7 cellular contexts compared by ENCODE assay signal in the genomic region with DNA sequence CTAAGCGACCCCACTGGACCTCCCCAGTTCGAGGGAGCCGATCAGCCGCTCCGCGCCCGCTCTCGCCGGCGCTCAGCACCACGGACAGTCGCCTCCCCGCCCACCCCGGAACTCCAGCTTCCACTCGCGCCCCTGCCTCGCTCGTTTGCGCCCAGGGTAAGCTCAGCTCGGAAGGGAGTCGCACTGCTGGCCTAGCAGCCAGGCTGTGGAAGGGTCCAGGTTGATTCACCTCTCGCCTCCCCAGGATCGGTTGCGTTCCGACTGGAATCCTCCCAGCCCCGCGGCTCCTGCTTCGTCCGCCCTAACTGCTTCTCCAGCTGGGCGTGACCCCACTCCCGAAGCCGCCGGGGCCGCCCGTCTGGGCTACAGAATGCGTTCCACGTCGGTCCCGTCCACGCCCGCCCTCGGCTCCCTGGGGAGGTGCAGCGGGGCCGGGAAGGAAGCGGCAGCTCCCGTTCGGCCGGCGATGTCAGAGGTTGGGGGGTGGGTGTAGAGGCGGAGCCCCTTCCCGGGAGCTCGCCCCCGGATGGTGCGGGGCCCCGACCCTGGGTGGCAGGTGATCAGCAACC. TPM values are rescaled to one million over a fixed set of nuclear protein-coding genes. Genes with fewer than 3 reads are reported as not detected.
DNase-seq lines count a peak whose midpoint lies in the region; ATAC-seq and TF ChIP-seq lines count a peak whose summit lies in the region.

No MANE protein-coding gene starts in this region.

- peaks cover 2 to 7% of the 10 kb centered on the region in 2 donors for H3K4me1 Mint-ChIP-seq in natural killer cell treated with Interleukin-12 subunit alpha and Interleukin-12 subunit beta and Interleukin-15 and Interleukin-18, amount 100 ng/mL, for 72 hours (ENCODE audit: low read depth in 2 of 2)

- H3K4me3 Mint-ChIP-seq in natural killer cell treated with Interleukin-12 subunit alpha and Interleukin-12 subunit beta and Interleukin-15 and Interleukin-18, amount 100 ng/mL, for 72 hours = no peak overlapping the region

- H3K27me3 Mint-ChIP-seq in natural killer cell treated with Interleukin-12 subunit alpha and Interleukin-12 subunit beta and Interleukin-15 and Interleukin-18, amount 100 ng/mL, for 72 hours = peaks cover 29 to 33% of the 10 kb centered on the region in 2 donors

- peak overlapping the region; percentile 48 for H3K4me3 ChIP-seq in GM12864 (ENCODE audit: low read depth, low read length)
- H3K4me3 ChIP-seq in LNCaP clone FGC (ENCODE audit: low read depth, low read length) = peak overlapping the region; percentile 40
- H3K4me3 ChIP-seq in fibroblast of pulmonary artery (replicated peaks; ENCODE audit: low read depth, low read length) = peak overlapping the region; percentile 61
- H3K4me3 ChIP-seq in aorta (ENCODE audit: low read length in 2 of 2) = peak overlapping the region in 1 of 2 donors; percentile 5

- intact Hi-C loops in aorta (cut with DNase I) = no loop called here

- H3K27me3 ChIP-seq in aorta (ENCODE audit: control insufficient read depth in 1 of 2, insufficient read depth in 2 of 2, low read length in 1 of 2) = peaks cover 0 to 4% of the 10 kb centered on the region in 2 donors

- ATAC-seq in natural killer cell treated with Interleukin-12 subunit alpha and Interleukin-12 subunit beta and Interleukin-15 and Interleukin-18, amount 100 ng/mL, for 72 hours = peak; percentile 57 to 74
- peak; percentile 79 for ATAC-seq in aorta (ENCODE audit: low FRiP score)

- WGBS in aorta, 2 donors = 0 to 1% methylated on average over 51 to 55 of the region's 55 CpGs

- H3K27ac ChIP-seq in aorta (ENCODE audit: low read depth in 1 of 2, low read length in 2 of 2) = no peak overlapping the region

- no peaks in the 10 kb centered on the region for H3K4me1 ChIP-seq in aorta (ENCODE audit: control insufficient read depth in 1 of 2, insufficient read depth in 2 of 2, low read length in 2 of 2)

- H3K27ac Mint-ChIP-seq in natural killer cell treated with Interleukin-12 subunit alpha and Interleukin-12 subunit beta and Interleukin-15 and Interleukin-18, amount 100 ng/mL, for 72 hours = no peak overlapping the region

- peaks cover 16% of the 10 kb centered on the region for H3K36me3 Mint-ChIP-seq in natural killer cell treated with Interleukin-12 subunit alpha and Interleukin-12 subunit beta and Interleukin-15 and Interleukin-18, amount 100 ng/mL, for 72 hours

- H3K9me3 ChIP-seq in aorta (ENCODE audit: control insufficient read depth, low read length) = peaks cover 2% of the 10 kb centered on the region

- H3K36me3 ChIP-seq in aorta (ENCODE audit: control insufficient read depth in 1 of 2, insufficient read depth in 2 of 2, low read length in 1 of 2) = no peaks in the 10 kb centered on the region

- no peak for DNase-seq in GM12864 (ENCODE audit: low read depth)
- no peak for DNase-seq in LNCaP clone FGC (ENCODE audit: low read depth)
- DNase-seq in activated CD8-positive, alpha-beta memory T cell treated with anti-CD3 and anti-CD28 coated beads, Interleukin-2, amount 50 U/mL, for 4 hours = peak; percentile 20
- DNase-seq in fibroblast of pulmonary artery (ENCODE audit: low read depth) = peak; percentile 46
- DNase-seq in natural killer cell treated with Interleukin-12 subunit alpha and Interleukin-12 subunit beta and Interleukin-15 and Interleukin-18, amount 100 ng/mL, for 72 hours (ENCODE audit: low spot score) = no peak
- peak; percentile 58 to 81 for DNase-seq in aorta
- DNase-seq in hippocampal formation (lab: John Stamatoyannopoulos, UW) = no peak

- TF ChIP-seq CTCF in GM12864 (IDR thresholded peaks at IDR 0.05; ENCODE audit: low read depth, low read length, missing control alignments) (no peak), LNCaP clone FGC (IDR thresholded peaks at IDR 0.05; ENCODE audit: control insufficient read depth, extremely low read depth, insufficient read depth) (no peak), fibroblast of pulmonary artery (IDR thresholded peaks at IDR 0.05; ENCODE audit: low read length, missing control alignments) (no peak)

- H3K9me3 Mint-ChIP-seq in natural killer cell treated with Interleukin-12 subunit alpha and Interleukin-12 subunit beta and Interleukin-15 and Interleukin-18, amount 100 ng/mL, for 72 hours = peaks cover 13% of the 10 kb centered on the region

RNA-seq across cellular contexts. Expression of gene SCN3B, which starts 0.3 kb away (rescaled TPM):
- not detected for total RNA-seq in natural killer cell treated with Interleukin-12 subunit alpha and Interleukin-12 subunit beta and Interleukin-15 and Interleukin-18, amount 100 ng/mL, for 72 hours
- 1 to 10 TPM in 1 of 2 donors, under 1 TPM in 1; 0.16 to 1.3 TPM for total RNA-seq in aorta
- under 1 TPM in 1 of 2 donors, not detected in 1; 0.08 TPM for polyA plus RNA-seq in aorta

Comparison
In these comparisons a context has a peak if more than half of its experiments do, and no peak if none do; other contexts are left out.
1. DNase-seq: peak in activated CD8-positive, alpha-beta memory T cell treated with anti-CD3 and anti-CD28 coated beads, Interleukin-2, amount 50 U/mL, for 4 hours (single experiment), fibroblast of pulmonary artery (single experiment) and aorta (2 of 2); none in GM12864 (single experiment), LNCaP clone FGC (single experiment), natural killer cell treated with Interleukin-12 subunit alpha and Interleukin-12 subunit beta and Interleukin-15 and Interleukin-18, amount 100 ng/mL, for 72 hours (single experiment) and hippocampal formation (0 of 2).